10 cellular contexts compared by ENCODE assay signal in genomic region chr5:78574731-78575161, GRCh38.
A peak's percentile ranks its signal among the peaks of the same experiment; 100 is the strongest.
DNase-seq lines count a peak whose midpoint lies in the region; ATAC-seq and TF ChIP-seq lines count a peak whose summit lies in the region.
"Had no signal": no experiment of that assay in that cellular context is flagged by ENCODE, and none has a peak within 500 bp of the region (broad histone marks: within the 10 kb centered on the region; RNA-seq: fewer than 3 reads in every experiment).

No MANE protein-coding gene starts in this region.

- H3K4me3 ChIP-seq in SK-N-SH (ENCODE audit: low read depth in 2 of 2, low read length in 1 of 2) (no peak overlapping the region), MM.1S (ENCODE audit: low read length) (peak overlapping the region; percentile 23; the same call in 1 of the 2 replicates), gastroesophageal sphincter (no peak overlapping the region), aorta (ENCODE audit: low read length in 2 of 2) (no peak overlapping the region), tibial nerve (no peak overlapping the region)

- TF ChIP-seq POLR2A in gastroesophageal sphincter (IDR thresholded peaks at IDR 0.05): no peak
- no peak for TF ChIP-seq POLR2A in tibial nerve (IDR thresholded peaks at IDR 0.05)

- H3K36me3 ChIP-seq in SK-N-SH (replicated peaks in 1 of 2; ENCODE audit: control insufficient read depth in 1 of 2, insufficient read depth in 2 of 2, low read length in 1 of 2) (peaks cover 0 to 14% of the 10 kb centered on the region in 2 experiments), MM.1S (replicated peaks; ENCODE audit: insufficient read depth, low read length) (no peaks in the 10 kb centered on the region), gastroesophageal sphincter (no peaks in the 10 kb centered on the region), aorta (ENCODE audit: control insufficient read depth in 1 of 2, insufficient read depth in 2 of 2, low read length in 1 of 2) (no peaks in the 10 kb centered on the region), tibial nerve (no peaks in the 10 kb centered on the region)

- peak overlapping the region in 1 of 2 experiments; percentile 10; a peak in 1 of 4 replicates for H3K27ac ChIP-seq in SK-N-SH (ENCODE audit: low read depth in 2 of 2, low read length in 1 of 2)
- peak overlapping the region; percentile 77 for H3K27ac ChIP-seq in MM.1S (ENCODE audit: low read length)
- H3K27ac ChIP-seq in gastroesophageal sphincter: peak overlapping the region in 3 of 4 donors; percentile 15 to 30 (median 20)
- H3K27ac ChIP-seq in aorta (ENCODE audit: low read depth in 1 of 2, low read length in 2 of 2): peak overlapping the region in 1 of 2 donors; percentile 72
- peak overlapping the region in 2 of 4 donors; percentile 9 to 43 for H3K27ac ChIP-seq in tibial nerve

- no peaks in the 10 kb centered on the region for H3K27me3 ChIP-seq in SK-N-SH (ENCODE audit: insufficient read depth)
- no peaks in the 10 kb centered on the region for H3K27me3 ChIP-seq in MM.1S (replicated peaks; ENCODE audit: insufficient read depth, low read length)
- H3K27me3 ChIP-seq in gastroesophageal sphincter: no peaks in the 10 kb centered on the region
- H3K27me3 ChIP-seq in aorta (ENCODE audit: control insufficient read depth in 1 of 2, insufficient read depth in 2 of 2, low read length in 1 of 2): no peaks in the 10 kb centered on the region
- no peaks in the 10 kb centered on the region for H3K27me3 ChIP-seq in tibial nerve

- POLR2A ChIA-PET in SK-N-SH (lab: Yijun Ruan, JAX): no interaction called here

- H3K9ac ChIP-seq in SK-N-SH (no peak overlapping the region), MM.1S (ENCODE audit: low read length) (peak overlapping the region; percentile 20; the same call in 1 of the 2 replicates)

- TF ChIP-seq RAD21 in SK-N-SH (IDR thresholded peaks at IDR 0.05; ENCODE audit: low read length): no peak

- no peak overlapping the region for H3K4me2 ChIP-seq in SK-N-SH
- H3K4me2 ChIP-seq in MM.1S (ENCODE audit: low read depth, low read length): peak overlapping the region; percentile 66

- TF ChIP-seq EP300 in SK-N-SH (IDR thresholded peaks at IDR 0.05; ENCODE audit: borderline replicate concordance in 1 of 2, low read depth in 1 of 2, low read length in 1 of 2) (no peak), gastroesophageal sphincter (IDR thresholded peaks at IDR 0.05) (no peak), tibial nerve (IDR thresholded peaks at IDR 0.05) (no peak)

- peaks cover 18% of the 10 kb centered on the region for H3F3A ChIP-seq in SK-N-SH (replicated peaks; ENCODE audit: insufficient read depth)
- H3F3A ChIP-seq in MM.1S (ENCODE audit: insufficient read depth, low read length): peaks cover 11% of the 10 kb centered on the region

- H3K4me1 ChIP-seq in SK-N-SH (ENCODE audit: control insufficient read depth in 1 of 2, insufficient read depth in 2 of 2, low read depth in 1 of 2, low read length in 1 of 2) (peaks cover 12 to 15% of the 10 kb centered on the region in 2 experiments), MM.1S (ENCODE audit: low read length) (peaks cover 21% of the 10 kb centered on the region), gastroesophageal sphincter (peaks cover 12 to 60% (median 18%) of the 10 kb centered on the region in 3 donors), aorta (ENCODE audit: control insufficient read depth in 1 of 2, insufficient read depth in 2 of 2, low read length in 2 of 2) (peaks cover 4 to 6% of the 10 kb centered on the region in 2 donors), tibial nerve (peaks cover 0 to 59% (median 23%) of the 10 kb centered on the region in 4 donors)

- TF ChIP-seq CTCF in SK-N-SH (IDR thresholded peaks at IDR 0.05) (no peak), MM.1S (IDR thresholded peaks at IDR 0.05; ENCODE audit: low read length) (no peak), gastroesophageal sphincter (IDR thresholded peaks at IDR 0.05) (no peak), tibial nerve (IDR thresholded peaks at IDR 0.05) (no peak)

- H3K9me2 ChIP-seq in SK-N-SH (no peaks in the 10 kb centered on the region), MM.1S (replicated peaks; ENCODE audit: insufficient read depth, low read length) (no peaks in the 10 kb centered on the region)

- no peak for DNase-seq in SK-N-SH
- DNase-seq in MM.1S: peak; percentile 88
- no peak for DNase-seq in aorta
- no peak for DNase-seq in tibial nerve (ENCODE audit: low spot score in 2 of 2)
- DNase-seq in stimulated activated CD4-positive, alpha-beta T cell treated with anti-CD3 and anti-CD28 coated beads, Interleukin-2, amount 100 ng/mL, for 24 hours: no peak
- DNase-seq: foreskin melanocyte, NCI-H510A treated with DMSO at 0.1 percent for 48 hours had no signal

- 89% methylated on average over 7 of the region's 7 CpGs for WGBS in SK-N-SH (ENCODE audit: low lambda C conversion rate)
- WGBS in gastroesophageal sphincter (ENCODE audit: low coverage in 1 of 2), 2 donors: 62% methylated on average over 3 to 5 of the region's 7 CpGs
- WGBS in aorta, 2 donors: 28 to 35% methylated on average over 7 of the region's 7 CpGs
- 54 to 62% methylated on average over 7 of the region's 7 CpGs for WGBS in tibial nerve, 2 donors

- H3K9me3 ChIP-seq in SK-N-SH (no peaks in the 10 kb centered on the region), MM.1S (replicated peaks; ENCODE audit: insufficient read depth, low read length) (no peaks in the 10 kb centered on the region), gastroesophageal sphincter (no peaks in the 10 kb centered on the region), aorta (ENCODE audit: control insufficient read depth, low read length) (no peaks in the 10 kb centered on the region), tibial nerve (no peaks in the 10 kb centered on the region)

- CTCF ChIA-PET in SK-N-SH (lab: Yijun Ruan, JAX): interaction anchor here (0.8 to 2.1 kb wide), 3 partner anchors 13 to 62 kb away, joined by 3 to 4 read pairs (median 4); no protein-coding TSS in a partner anchor

- ATAC-seq in SK-N-SH treated with all-trans-retinoic acid at 6 μM for 48 hours: 0 out of 3 replicates have a peak, but pooled peaks have one; percentile 19
- ATAC-seq in gastroesophageal sphincter: no peak
- ATAC-seq in aorta (ENCODE audit: low FRiP score): peak; percentile 51
- ATAC-seq in HG02610 (IDR thresholded peaks at IDR 0.05; ENCODE audit: unreplicated experiment): no peak

- peaks cover 88% of the 10 kb centered on the region for H3K79me2 ChIP-seq in SK-N-SH (ENCODE audit: insufficient read depth)
- no peaks in the 10 kb centered on the region for H3K79me2 ChIP-seq in MM.1S (ENCODE audit: low read length)

- H2AFZ ChIP-seq in SK-N-SH (ENCODE audit: low read depth) (no peak overlapping the region), MM.1S (ENCODE audit: low read length) (peak overlapping the region; percentile 81)

- H4K20me1 ChIP-seq in SK-N-SH (ENCODE audit: insufficient read depth): 0 out of 2 replicates have a peak, but pooled peaks cover 4% of the 10 kb centered on the region
- H4K20me1 ChIP-seq in MM.1S (ENCODE audit: insufficient read depth, low read length): no peaks in the 10 kb centered on the region

- intact Hi-C loops in aorta (cut with DNase I): no loop called here

TF ChIP-seq in SK-N-SH treated with all-trans-retinoic acid at 6 μM for 48 hours, 23 proteins besides CTCF, POLR2A, EP300 and RAD21 (continues in another document):
- TF ChIP-seq PATZ1 (CRISPR knock-in tag; IDR thresholded peaks at IDR 0.05; ENCODE audit: borderline replicate concordance) (no peak), OSR1 (CRISPR knock-in tag; IDR thresholded peaks at IDR 0.05) (no peak), ZNF8 (CRISPR knock-in tag; IDR thresholded peaks at IDR 0.05) (no peak), TOX (CRISPR knock-in tag; IDR thresholded peaks at IDR 0.05; ENCODE audit: borderline replicate concordance) (no peak)

TF ChIP-seq in SK-N-SH, 30 proteins besides CTCF, POLR2A, EP300 and RAD21:
- no peak for TF ChIP-seq NRF1 (IDR thresholded peaks at IDR 0.05; ENCODE audit: low read depth, low read length)
- TF ChIP-seq SMC3 (IDR thresholded peaks at IDR 0.05; ENCODE audit: low read depth, low read length): no peak
- no peak for TF ChIP-seq JUND (IDR thresholded peaks at IDR 0.05)
- no peak for TF ChIP-seq RFX5 (IDR thresholded peaks at IDR 0.05; ENCODE audit: low read length)
- no peak for TF ChIP-seq MXI1 (IDR thresholded peaks at IDR 0.05; ENCODE audit: low read depth, low read length)
- no peak for TF ChIP-seq CHD2 (IDR thresholded peaks at IDR 0.05; ENCODE audit: low read length, partially characterized antibody)
- TF ChIP-seq ZBTB33 (IDR thresholded peaks at IDR 0.05; ENCODE audit: borderline replicate concordance, low read depth): no peak
- TF ChIP-seq RXRA (IDR thresholded peaks at IDR 0.05; ENCODE audit: borderline replicate concordance, low read depth): no peak
- no peak for TF ChIP-seq TAF1 (IDR thresholded peaks at IDR 0.05; ENCODE audit: borderline replicate concordance, low read depth, low read length)
- TF ChIP-seq USF2 (IDR thresholded peaks at IDR 0.05; ENCODE audit: borderline replicate concordance, low read depth, low read length): no peak
- TF ChIP-seq TEAD4 (IDR thresholded peaks at IDR 0.05; ENCODE audit: borderline replicate concordance, insufficient read depth): no peak
TF ChIP-seq in SK-N-SH: peak in this region for 0.

Comparison
In these comparisons a context has a peak if more than half of its experiments do, and no peak if none do; other contexts are left out.
1. ATAC-seq: peak in SK-N-SH treated with all-trans-retinoic acid at 6 μM for 48 hours (single experiment) and aorta (single experiment); none in gastroesophageal sphincter (single experiment) and HG02610 (single experiment).